8 cellular contexts compared by ENCODE assay signal in the genomic region with DNA sequence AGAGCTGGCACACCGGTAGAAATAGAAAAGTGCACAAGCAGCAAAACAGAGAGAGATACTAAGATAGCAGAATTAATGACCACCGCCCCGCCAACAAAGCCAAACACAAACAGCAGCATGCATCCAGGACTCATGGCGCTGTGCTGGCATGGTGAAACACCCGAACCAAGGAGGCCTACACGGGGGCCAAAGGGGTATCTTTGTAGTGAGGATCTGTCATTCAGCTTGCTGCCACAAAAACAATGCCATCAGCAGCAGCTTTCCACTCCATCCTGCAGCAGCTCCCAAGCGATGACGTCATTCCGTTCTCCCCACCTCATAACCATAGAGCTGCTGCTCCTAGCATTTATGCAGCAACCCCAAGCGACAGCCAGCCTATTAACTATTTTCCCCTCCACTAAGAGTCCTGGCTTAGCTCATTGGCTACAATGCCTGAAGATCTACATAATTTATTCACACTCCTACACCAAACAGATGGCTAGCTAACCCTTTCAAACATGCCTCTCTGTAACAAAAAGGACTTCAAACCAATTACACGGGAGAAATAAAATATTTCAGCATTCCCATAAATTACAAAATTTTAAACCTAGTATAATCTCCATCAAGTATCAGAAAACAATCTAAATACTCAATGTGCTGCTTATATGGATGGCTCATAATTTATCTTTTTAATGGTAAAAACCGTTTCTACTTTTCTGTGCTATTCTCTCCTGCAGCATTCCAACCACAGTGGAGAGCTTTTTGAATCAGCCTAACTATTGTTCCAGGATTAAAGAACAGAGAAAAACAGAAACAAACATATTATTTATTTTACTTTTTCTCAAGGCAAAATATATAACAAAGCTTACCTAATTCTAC.
DNase-seq lines count a peak whose midpoint lies in the region; ATAC-seq and TF ChIP-seq lines count a peak whose summit lies in the region.

No MANE protein-coding gene starts in this region.

- TF ChIP-seq POLR2A in transverse colon (IDR thresholded peaks at IDR 0.05) = no peak

- H3F3A ChIP-seq in PC-9 (ENCODE audit: insufficient read depth, low read depth) = no peaks in the 10 kb centered on the region

- H3K9me3 ChIP-seq in left lung (no peaks in the 10 kb centered on the region), transverse colon (no peaks in the 10 kb centered on the region), PC-9 (ENCODE audit: insufficient read depth, low read depth) (no peaks in the 10 kb centered on the region)

- H3K4me2 ChIP-seq in PC-9 = no peak overlapping the region

- no peaks in the 10 kb centered on the region for H3K9me2 ChIP-seq in PC-9 (ENCODE audit: insufficient read depth)

- intact Hi-C loops in left lung (cut with DNase I) (no loop called here), transverse colon (cut with DNase I; ENCODE audit: low total_unique reads) (no loop called here), PC-9 (cut with micrococcal nuclease; ENCODE audit: unreplicated experiment) (no loop called here)

- in situ Hi-C loops in transverse colon (cut with MboI; ENCODE audit: low pct_ligation_motif_present in 1 of 4, low pct_unique_long_range_greater_than_20kb in 1 of 4, low sequenced_read_pairs in 3 of 4) = no loop called here

- H3K4me1 ChIP-seq in left lung (peaks cover 2 to 19% of the 10 kb centered on the region in 2 donors), transverse colon (peaks cover 0 to 29% (median 0%) of the 10 kb centered on the region in 4 donors), PC-9 (replicated peaks; ENCODE audit: insufficient read depth) (no peaks in the 10 kb centered on the region)

- H3K27me3 ChIP-seq in left lung (no peaks in the 10 kb centered on the region), transverse colon (no peaks in the 10 kb centered on the region), PC-9 (ENCODE audit: insufficient read depth, low read depth) (no peaks in the 10 kb centered on the region)

- POLR2A ChIA-PET in PC-9 (lab: Charles Lee; ENCODE audit: unreplicated experiment) = interaction anchor here (0.6 kb wide), 2 partner anchors 10 to 305 kb away, joined by 3 to 7 read pairs; no protein-coding TSS in a partner anchor

- H4K20me1 ChIP-seq in PC-9 (ENCODE audit: insufficient read depth) = 0 out of 2 replicates have a peak, but pooled peaks cover 8% of the 10 kb centered on the region

- H3K27ac ChIP-seq in left lung (peak overlapping the region in 1 of 2 donors; percentile 44), transverse colon (peak overlapping the region; percentile 31 to 73 (median 63)), PC-9 (no peak overlapping the region)

- peak; percentile 81 for DNase-seq in EH (ENCODE audit: low read depth)
- DNase-seq in NCI-H446 (lab: John Stamatoyannopoulos, UW) = peak; percentile 95 to 96
- peak; percentile 84 to 88 for DNase-seq in dermis microvascular lymphatic vessel endothelial cell (ENCODE audit: low read depth in 2 of 2)
- DNase-seq in left lung = peak in 1 of 2 donors; percentile 62
- DNase-seq in transverse colon = peak; percentile 42
- no peak for DNase-seq in PC-9

- CTCF ChIA-PET in PC-9 (lab: Charles Lee) = interaction anchor here (0.7 kb wide), 1 partner anchor 26 kb away, joined by 4 read pairs; no protein-coding TSS in a partner anchor

- peak; percentile 77 for ATAC-seq in left lung
- ATAC-seq in GM21390 (IDR thresholded peaks at IDR 0.05; ENCODE audit: unreplicated experiment) = no peak
- no peak for ATAC-seq in GM19328 (IDR thresholded peaks at IDR 0.05; ENCODE audit: unreplicated experiment)

- 63 to 67% methylated on average over 3 to 12 of the region's 12 CpGs for WGBS in transverse colon (ENCODE audit: low coverage in 1 of 2), 2 donors

- H3K4me3 ChIP-seq in left lung (no peak overlapping the region), transverse colon (peak overlapping the region in 1 of 4 donors; percentile 29), PC-9 (no peak overlapping the region)

- H3K36me3 ChIP-seq in left lung = no peaks in the 10 kb centered on the region
- no peaks in the 10 kb centered on the region for H3K36me3 ChIP-seq in transverse colon
- no peaks in the 10 kb centered on the region; the same call in 1 of the 2 replicates for H3K36me3 ChIP-seq in PC-9 (ENCODE audit: low read depth)

- TF ChIP-seq CTCF in left lung (IDR thresholded peaks at IDR 0.05) (no peak), transverse colon (IDR thresholded peaks at IDR 0.05) (no peak), PC-9 (conservative IDR thresholded peaks at IDR 0.05) (no peak)

- no peak overlapping the region for H2AFZ ChIP-seq in PC-9

- H3K79me2 ChIP-seq in PC-9 (ENCODE audit: low read depth) = no peaks in the 10 kb centered on the region; the same call in 1 of the 2 replicates

- BruUV-seq in PC-9 (replicated peaks; lab: Mats Ljungman, UMichigan) = no TSS peak

- TF ChIP-seq EP300 in transverse colon (IDR thresholded peaks at IDR 0.05; ENCODE audit: low read depth) = no peak

Comparison
In these comparisons a context has a peak if more than half of its experiments do, and no peak if none do; other contexts are left out.
1. DNase-seq: peak in EH (single experiment), NCI-H446 (2 of 2), dermis microvascular lymphatic vessel endothelial cell (2 of 2) and transverse colon (single experiment); none in PC-9 (0 of 2).